10 cellular contexts compared by ENCODE assay signal in the genomic region with DNA sequence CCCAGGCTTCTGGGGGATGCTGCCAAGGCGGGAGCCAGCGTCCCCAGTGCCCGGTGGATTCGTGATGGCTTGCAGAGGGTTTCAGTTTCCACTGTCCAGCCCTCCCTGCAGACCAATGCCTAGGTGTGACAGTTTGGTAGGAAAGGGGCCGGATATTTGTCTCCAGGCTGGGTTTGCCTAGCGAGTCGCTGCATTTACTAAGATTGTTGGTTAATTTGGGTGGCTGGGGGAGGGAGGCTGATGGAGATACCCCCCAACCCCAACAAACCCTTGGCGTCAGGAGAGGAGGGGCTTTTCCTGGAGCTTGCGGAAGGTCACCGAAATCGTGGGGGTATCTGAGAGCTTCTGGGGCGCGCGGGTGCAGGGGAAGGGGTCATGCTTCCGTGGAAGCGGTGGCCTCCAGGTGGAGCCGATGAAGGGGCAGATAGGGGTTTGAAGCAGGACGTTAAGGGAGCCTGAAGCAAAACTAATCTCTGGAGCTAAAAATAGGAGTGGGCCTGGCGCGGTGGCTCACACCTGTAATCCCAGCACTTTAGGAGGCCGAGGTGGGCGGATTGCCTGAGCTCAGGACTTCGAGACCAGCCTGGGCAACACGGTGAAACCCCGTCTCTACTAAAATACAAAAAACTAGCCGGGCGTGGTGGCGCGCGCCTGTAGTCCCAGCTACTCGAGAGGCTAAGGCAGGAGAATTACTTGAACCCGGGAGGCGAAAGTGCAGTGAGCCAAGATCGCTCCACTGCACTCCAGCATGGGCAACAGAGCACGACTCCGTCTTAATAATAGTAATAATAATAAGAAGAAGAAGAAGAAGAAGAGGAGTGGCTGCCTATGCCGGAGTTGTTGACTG. TPM values are rescaled to one million over a fixed set of nuclear protein-coding genes. Genes with fewer than 3 reads are reported as not detected.
DNase-seq lines count a peak whose midpoint lies in the region; ATAC-seq and FAIRE-seq lines count a peak whose summit lies in the region.
"Had no signal": no experiment of that assay in that cellular context is flagged by ENCODE, and none has a peak within 500 bp of the region (broad histone marks: within the 10 kb centered on the region; RNA-seq: fewer than 3 reads in every experiment).

No MANE protein-coding gene starts in this region.

- peak overlapping the region; percentile 89 for H3K4me2 ChIP-seq in GM23248 (ENCODE audit: unreplicated experiment)

- peaks cover 8% of the 10 kb centered on the region; the same call in 1 of the 2 replicates for H4K20me1 ChIP-seq in GM23248 (ENCODE audit: insufficient read depth)

- in situ Hi-C loops in GM23248 (cut with MboI): no loop called here

- H3K4me1 ChIP-seq in GM23248 (ENCODE audit: insufficient read depth) (peaks cover 19% of the 10 kb centered on the region), iPS-15b (ENCODE audit: control insufficient read depth, insufficient read depth, low read length) (peaks cover 2% of the 10 kb centered on the region), small intestine (ENCODE audit: control insufficient read depth in 2 of 2, insufficient read depth in 1 of 2, low read depth in 1 of 2, low read length in 1 of 2) (peaks cover 0 to 2% of the 10 kb centered on the region in 2 donors)

- H3K36me3 ChIP-seq in GM23248 (ENCODE audit: low read depth) (no peaks in the 10 kb centered on the region; the same call in 1 of the 2 replicates), iPS-15b (ENCODE audit: control insufficient read depth, insufficient read depth, low read length) (peaks cover 3% of the 10 kb centered on the region), small intestine (ENCODE audit: control insufficient read depth in 2 of 2, insufficient read depth in 2 of 2, low read length in 2 of 2) (no peaks in the 10 kb centered on the region)

- H3K9me3 Mint-ChIP-seq in activated T-helper 17 cell treated with anti-CD3 and anti-CD28 coated beads, Interleukin-2, amount 50 U/mL, for 72 hours: no peaks in the 10 kb centered on the region

- H3K27ac ChIP-seq in GM23248 (peak overlapping the region; percentile 45), small intestine (ENCODE audit: low read depth in 1 of 2, low read length in 1 of 2) (peak overlapping the region in 1 of 2 donors; percentile 64)

- no peak overlapping the region for H3K27ac Mint-ChIP-seq in activated T-helper 17 cell treated with anti-CD3 and anti-CD28 coated beads, Interleukin-2, amount 50 U/mL, for 72 hours

- no peaks in the 10 kb centered on the region for H3K9me2 ChIP-seq in GM23248 (ENCODE audit: insufficient read depth)

- H3K27me3 Mint-ChIP-seq in activated T-helper 17 cell treated with anti-CD3 and anti-CD28 coated beads, Interleukin-2, amount 50 U/mL, for 72 hours: no peaks in the 10 kb centered on the region

- peaks cover 60% of the 10 kb centered on the region for H3K79me2 ChIP-seq in GM23248 (ENCODE audit: insufficient read depth)

- WGBS in GM23248 (ENCODE audit: low coverage in 1 of 2, low lambda C conversion rate in 2 of 2, missing lambda C conversion rate in 2 of 2), 2 experiments: 40 to 44% methylated on average over 36 to 37 of the region's 37 CpGs
- WGBS in small intestine, 3 donors: 47 to 57% (median 49%) methylated on average over 36 to 37 of the region's 37 CpGs

- H2AFZ ChIP-seq in GM23248: peak overlapping the region; percentile 88

- H3K4me3 ChIP-seq in GM23248: peak overlapping the region; percentile 86
- H3K4me3 ChIP-seq in iPS-15b (ENCODE audit: low read depth, low read length): peak overlapping the region; percentile 84
- peak overlapping the region; percentile 77 to 95 for H3K4me3 ChIP-seq in small intestine (ENCODE audit: low read depth in 1 of 2, low read length in 2 of 2)

- peaks cover 27% of the 10 kb centered on the region for H3F3A ChIP-seq in GM23248 (ENCODE audit: insufficient read depth)

- ATAC-seq in activated T-helper 17 cell treated with anti-CD3 and anti-CD28 coated beads, Interleukin-2, amount 50 U/mL, for 72 hours (replicated peaks): peak; percentile 1
- ATAC-seq in GM21515 (IDR thresholded peaks at IDR 0.05; ENCODE audit: unreplicated experiment): no peak

- no peaks in the 10 kb centered on the region for H3K36me3 Mint-ChIP-seq in activated T-helper 17 cell treated with anti-CD3 and anti-CD28 coated beads, Interleukin-2, amount 50 U/mL, for 72 hours (ENCODE audit: low read depth)

- FAIRE-seq in small intestine (lab: Jason Lieb, UNC): no peak
- FAIRE-seq: islet of Langerhans had no signal

- H3K4me1 Mint-ChIP-seq in activated T-helper 17 cell treated with anti-CD3 and anti-CD28 coated beads, Interleukin-2, amount 50 U/mL, for 72 hours: no peaks in the 10 kb centered on the region

- H3K9me3 ChIP-seq in GM23248 (ENCODE audit: low read depth) (no peaks in the 10 kb centered on the region), iPS-15b (ENCODE audit: control insufficient read depth, insufficient read depth, low read length) (no peaks in the 10 kb centered on the region), small intestine (ENCODE audit: control insufficient read depth, low read depth) (no peaks in the 10 kb centered on the region)

- peak overlapping the region; percentile 86 for H3K9ac ChIP-seq in GM23248
- peak overlapping the region; percentile 16 for H3K9ac ChIP-seq in iPS-15b (ENCODE audit: low read depth, low read length)

- no peaks in the 10 kb centered on the region for H3K27me3 ChIP-seq in GM23248 (replicated peaks; ENCODE audit: insufficient read depth)
- no peaks in the 10 kb centered on the region for H3K27me3 ChIP-seq in iPS-15b (ENCODE audit: control insufficient read depth, insufficient read depth, low read length)
- no peaks in the 10 kb centered on the region for H3K27me3 ChIP-seq in small intestine (ENCODE audit: control insufficient read depth in 2 of 2, insufficient read depth in 2 of 2, low read length in 2 of 2)

- DNase-seq in GM23248: peak; percentile 48
- no peak for DNase-seq in small intestine
- DNase-seq in CD1c-positive myeloid dendritic cell (ENCODE audit: extremely low spot score): no peak
- DNase-seq in stimulated activated CD4-positive, alpha-beta T cell treated with anti-CD3 and anti-CD28 coated beads, Interleukin-4, amount 100 ng/mL, for 4 hours: no peak
- DNase-seq in hippocampal formation (lab: John Stamatoyannopoulos, UW): no peak
- DNase-seq: KG1 had no signal

- H3K4me3 Mint-ChIP-seq in activated T-helper 17 cell treated with anti-CD3 and anti-CD28 coated beads, Interleukin-2, amount 50 U/mL, for 72 hours: peak overlapping the region; percentile 55

RNA-seq across cellular contexts. Expression of gene CDC42BPB, which starts 1.1 kb away (rescaled TPM):
- 94.5 and 106 TPM in 2 replicates for total RNA-seq in GM23248 (2014; rRNA removed; shearing (Covaris generic))
- polyA plus RNA-seq in GM23248 (2016; fragmentation: Nextera tagmentation; extraction: Ambion mirVana) (10.3 and 13.0 TPM in 2 replicates), small intestine (10 to 100 TPM; 29.2 to 48.3 (median 30.6) TPM)
- 1 to 10 TPM; 7.2 to 7.3 TPM for total RNA-seq in activated T-helper 17 cell treated with anti-CD3 and anti-CD28 coated beads, Interleukin-2, amount 50 U/mL, for 72 hours

RNA-seq across cellular contexts. Expression of gene LBHD2, which starts 25.6 kb away (rescaled TPM):
- total RNA-seq in GM23248 (2014; rRNA removed; shearing (Covaris generic)): not detected in 2 replicates
- polyA plus RNA-seq in GM23248 (2016; fragmentation: Nextera tagmentation; extraction: Ambion mirVana) (not detected in 2 replicates), small intestine (not detected)
- not detected for total RNA-seq in activated T-helper 17 cell treated with anti-CD3 and anti-CD28 coated beads, Interleukin-2, amount 50 U/mL, for 72 hours

RNA-seq across cellular contexts. Expression of gene EXOC3L4, which starts 36.1 kb away (rescaled TPM):
- total RNA-seq in GM23248 (2014; rRNA removed; shearing (Covaris generic)): not detected in 2 replicates
- polyA plus RNA-seq in GM23248 (2016; fragmentation: Nextera tagmentation; extraction: Ambion mirVana) (not detected in 2 replicates), small intestine (100 to 1,000 TPM in 1 of 3 donors, 10 to 100 TPM in 2; 35.7 to 110 (median 85.1) TPM)
- total RNA-seq in activated T-helper 17 cell treated with anti-CD3 and anti-CD28 coated beads, Interleukin-2, amount 50 U/mL, for 72 hours: not detected

Comparison
In these comparisons a context has a peak if more than half of its experiments do, and no peak if none do; other contexts are left out.
1. RNA of gene CDC42BPB, which starts 1.1 kb away (total RNA-seq): 94.5 to 106 TPM in GM23248; 7.2 to 7.3 TPM in activated T-helper 17 cell treated with anti-CD3 and anti-CD28 coated beads, Interleukin-2, amount 50 U/mL, for 72 hours; every median in the first group is over 10 times any median in the second.
2. Peak in every context shown above with its lines, with median percentiles within 50 percentile points of each other: H3K4me3 ChIP-seq.